In genomic region chr7:102185796-102186195, GRCh38 we compare ENCODE assay signal across 6 cellular contexts.
"Had no signal": no experiment of that assay in that cellular context is flagged by ENCODE, and none has a peak within 500 bp of the region (broad histone marks: within the 10 kb centered on the region; RNA-seq: fewer than 3 reads in every experiment).

No MANE protein-coding gene starts in this region.

- H3K4me3 Mint-ChIP-seq: IgD-negative memory B cell had no signal

- H3K27ac ChIP-seq: HL-60 had no signal

- H3K27me3 Mint-ChIP-seq: IgD-negative memory B cell had no signal

- H3K9me3 Mint-ChIP-seq: IgD-negative memory B cell had no signal

- H3K4me1 Mint-ChIP-seq: IgD-negative memory B cell had no signal

- H3K27ac Mint-ChIP-seq: IgD-negative memory B cell had no signal

- ATAC-seq: HepG2 had no signal

- DNase-seq: GOT3, H7, HCEC 1CT had no signal
